Comparison of ENCODE assay signal across 3 cellular contexts in genomic region chr6:50589751-50590470, GRCh38.
"Had no signal": no experiment of that assay in that cellular context is flagged by ENCODE, and none has a peak within 500 bp of the region (broad histone marks: within the 10 kb centered on the region; RNA-seq: fewer than 3 reads in every experiment).

No MANE protein-coding gene starts in this region.

- DNase-seq: GDM1, GF-D8 had no signal

- H3K4me3 ChIP-seq: GM12878 had no signal

- ATAC-seq: GM12878 had no signal
